Comparison of ENCODE assay signal across 20 cellular contexts in genomic region chr12:39804479-39805241, GRCh38.
DNase-seq lines count a peak whose midpoint lies in the region; ATAC-seq and TF ChIP-seq lines count a peak whose summit lies in the region.
"Had no signal": no experiment of that assay in that cellular context is flagged by ENCODE, and none has a peak within 500 bp of the region (broad histone marks: within the 10 kb centered on the region; RNA-seq: fewer than 3 reads in every experiment).

No MANE protein-coding gene starts in this region.

- H3K27ac Mint-ChIP-seq in activated T-helper 17 cell treated with anti-CD3 and anti-CD28 coated beads, Interleukin-2, amount 50 U/mL, for 72 hours, result peak overlapping the region; percentile 22
- H3K27ac Mint-ChIP-seq: CD8-positive, alpha-beta T cell had no signal

- no peak for ATAC-seq in activated T-helper 17 cell treated with anti-CD3 and anti-CD28 coated beads, Interleukin-2, amount 50 U/mL, for 72 hours (replicated peaks)
- ATAC-seq in right lobe of liver (peak; percentile 50 to 69 (median 60)), HG03025 (IDR thresholded peaks at IDR 0.05; ENCODE audit: low FRiP score, unreplicated experiment) (no peak)
- ATAC-seq: CD8-positive, alpha-beta T cell had no signal

- no peak for TF ChIP-seq CTCF in right lobe of liver (IDR thresholded peaks at IDR 0.05)

- no peak overlapping the region for H3K4me3 Mint-ChIP-seq in activated T-helper 17 cell treated with anti-CD3 and anti-CD28 coated beads, Interleukin-2, amount 50 U/mL, for 72 hours
- H3K4me3 Mint-ChIP-seq: CD8-positive, alpha-beta T cell had no signal

- no peak overlapping the region for H3K4me3 ChIP-seq in right lobe of liver
- H3K4me3 ChIP-seq: BLaER1, MG63 had no signal

- H3K4me1 Mint-ChIP-seq in activated T-helper 17 cell treated with anti-CD3 and anti-CD28 coated beads, Interleukin-2, amount 50 U/mL, for 72 hours, result peaks cover 4% of the 10 kb centered on the region

- no peaks in the 10 kb centered on the region for H3K9me3 ChIP-seq in right lobe of liver
- H3K9me3 ChIP-seq: BLaER1, MG63 had no signal

- H3K4me1 ChIP-seq in right lobe of liver, result peaks cover 0 to 12% (median 6%) of the 10 kb centered on the region in 4 donors
- H3K4me1 ChIP-seq: BLaER1 had no signal

- no peak for TF ChIP-seq POLR2A in right lobe of liver (IDR thresholded peaks at IDR 0.05)

- H3K27me3 ChIP-seq in right lobe of liver, result no peaks in the 10 kb centered on the region
- H3K27me3 ChIP-seq: BLaER1, MG63 had no signal

- H3K9me3 Mint-ChIP-seq in activated T-helper 17 cell treated with anti-CD3 and anti-CD28 coated beads, Interleukin-2, amount 50 U/mL, for 72 hours, result no peaks in the 10 kb centered on the region
- H3K9me3 Mint-ChIP-seq: CD8-positive, alpha-beta T cell had no signal

- no peaks in the 10 kb centered on the region for H3K36me3 ChIP-seq in right lobe of liver
- H3K36me3 ChIP-seq: BLaER1, MG63 had no signal

- WGBS in right lobe of liver (ENCODE audit: insufficient coverage, low coverage, low lambda C conversion rate, missing lambda C conversion rate), result 60% methylated on average over 5 of the region's 5 CpGs

- peak in 2 of 3 experiments; percentile 17 to 36 for DNase-seq in NCI-H1417 (lab: John Stamatoyannopoulos, UW)
- DNase-seq in NCI-H1417 treated with DMSO at 0.1 percent for 48 hours (lab: John Stamatoyannopoulos, UW), result no peak
- DNase-seq in right lobe of liver, result no peak
- peak; percentile 9 for DNase-seq in retina
- no peak for DNase-seq in T-helper 1 cell
- no peak for DNase-seq in SHP77 (lab: John Stamatoyannopoulos, UW)
- DNase-seq: CD8-positive, alpha-beta T cell; DMS79; Karpas-422; MG63; NCI-H1092; NCI-H1694 treated with DMSO at 0.1 percent for 48 hours; NCI-H2107; NCI-H2227 treated with DMSO at 0.1 percent for 48 hours; NCI-H524 treated with DMSO at 0.1 percent for 48 hours; SIG-M5 had no signal

- H3K27ac ChIP-seq in right lobe of liver, result peak overlapping the region; percentile 7 to 70 (median 41)
- H3K27ac ChIP-seq: 22Rv1, BLaER1 had no signal

- H3K36me3 Mint-ChIP-seq in activated T-helper 17 cell treated with anti-CD3 and anti-CD28 coated beads, Interleukin-2, amount 50 U/mL, for 72 hours (ENCODE audit: low read depth), result no peaks in the 10 kb centered on the region

- intact Hi-C loops in right lobe of liver (cut with DNase I), result no loop called here

- no peaks in the 10 kb centered on the region for H3K27me3 Mint-ChIP-seq in activated T-helper 17 cell treated with anti-CD3 and anti-CD28 coated beads, Interleukin-2, amount 50 U/mL, for 72 hours

Comparison
In these comparisons a context has a peak if more than half of its experiments do, and no peak if none do; other contexts are left out.
1. DNase-seq: peak in NCI-H1417 (2 of 3) and retina (single experiment); none in NCI-H1417 treated with DMSO at 0.1 percent for 48 hours (single experiment), right lobe of liver (0 of 3), T-helper 1 cell (0 of 5) and SHP77 (0 of 2).
2. ATAC-seq: peak in right lobe of liver (4 of 4); none in activated T-helper 17 cell treated with anti-CD3 and anti-CD28 coated beads, Interleukin-2, amount 50 U/mL, for 72 hours (single experiment) and HG03025 (single experiment).